ENCODE assay signal across 34 cellular contexts in genomic region chr12:112528521-112528920, GRCh38.
"Had no signal": no experiment of that assay in that cellular context is flagged by ENCODE, and none has a peak within 500 bp of the region (broad histone marks: within the 10 kb centered on the region; RNA-seq: fewer than 3 reads in every experiment).

No MANE protein-coding gene starts in this region.

- H3K27me3 ChIP-seq: MG63 had no signal

- H3K9me3 ChIP-seq: MG63 had no signal

- H3K36me3 ChIP-seq: MG63 had no signal

- H3K4me3 ChIP-seq: MG63 had no signal

- H3K27ac ChIP-seq: KMS-11 had no signal

- DNase-seq: Karpas-422, Kasumi-1, MG63, MM.1S, MV-4-11, NCI-H1048, NCI-H1092 treated with DMSO at 0.1 percent for 48 hours, NCI-H1105, NCI-H1105 treated with DMSO at 0.1 percent for 48 hours, NCI-H1417, NCI-H1417 treated with DMSO at 0.1 percent for 48 hours, NCI-H1436, NCI-H1436 treated with DMSO at 0.1 percent for 48 hours, NCI-H146, NCI-H1694, NCI-H1694 treated with DMSO at 0.1 percent for 48 hours, NCI-H187, NCI-H187 treated with DMSO at 0.1 percent for 48 hours, NCI-H1930, NCI-H2029, NCI-H2029 treated with DMSO at 0.1 percent for 48 hours, NCI-H2081, NCI-H2081 treated with DMSO at 0.1 percent for 48 hours, NCI-H2107, NCI-H2171, NCI-H2171 treated with DMSO at 0.1 percent for 48 hours, NCI-H2227 treated with DMSO at 0.1 percent for 48 hours, NCI-H226, NCI-H345, NCI-H446, NCI-H446 treated with DMSO at 0.1 percent for 48 hours, NCI-H510A, NCI-H510A treated with DMSO at 0.1 percent for 48 hours had no signal
